Comparison of ENCODE assay signal across 25 cellular contexts in the genomic region with DNA sequence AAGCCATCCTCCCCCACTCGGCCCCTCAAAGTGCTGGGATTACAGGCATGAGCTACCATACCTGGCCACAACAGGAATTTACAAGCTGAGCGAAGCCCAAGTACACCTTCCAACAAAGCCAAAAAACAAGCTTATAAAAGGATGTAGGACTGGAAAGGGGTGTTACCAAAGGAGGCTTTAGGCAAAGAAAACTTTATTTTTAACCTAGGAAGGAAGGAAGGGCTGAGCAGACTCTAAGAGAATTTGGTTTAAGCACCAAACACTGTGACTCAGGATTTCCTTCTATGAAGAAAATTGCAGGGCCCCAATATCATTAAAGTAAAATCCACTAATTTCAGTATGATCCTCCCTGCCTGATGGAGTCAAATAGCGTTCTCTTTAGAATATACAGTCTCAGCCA. TPM values are rescaled to one million over a fixed set of nuclear protein-coding genes. Genes with fewer than 3 reads are reported as not detected.
DNase-seq lines count a peak whose midpoint lies in the region; ATAC-seq and TF ChIP-seq lines count a peak whose summit lies in the region.
"Had no signal": no experiment of that assay in that cellular context is flagged by ENCODE, and none has a peak within 500 bp of the region (broad histone marks: within the 10 kb centered on the region; RNA-seq: fewer than 3 reads in every experiment).

No MANE protein-coding gene starts in this region.

- H3K36me3 Mint-ChIP-seq in natural killer cell treated with Interleukin-12 subunit alpha and Interleukin-12 subunit beta and Interleukin-15 and Interleukin-18, amount 100 ng/mL, for 72 hours, result no peaks in the 10 kb centered on the region
- H3K36me3 Mint-ChIP-seq: IgD-negative memory B cell had no signal

- H3K4me1 ChIP-seq in ascending aorta, result peaks cover 0 to 20% of the 10 kb centered on the region in 2 donors
- peaks cover 7% of the 10 kb centered on the region for H3K4me1 ChIP-seq in right cardiac atrium (ENCODE audit: control insufficient read depth, insufficient read depth, low read length)
- H3K4me1 ChIP-seq in vagina, result peaks cover 28% of the 10 kb centered on the region

- H3K9me3 ChIP-seq in ascending aorta (no peaks in the 10 kb centered on the region), right cardiac atrium (ENCODE audit: control insufficient read depth, low read length) (no peaks in the 10 kb centered on the region), vagina (no peaks in the 10 kb centered on the region)
- H3K9me3 ChIP-seq: thyroid gland had no signal

- H3K4me3 Mint-ChIP-seq in natural killer cell treated with Interleukin-12 subunit alpha and Interleukin-12 subunit beta and Interleukin-15 and Interleukin-18, amount 100 ng/mL, for 72 hours, result no peak overlapping the region
- H3K4me3 Mint-ChIP-seq: IgD-negative memory B cell; memory B cell; nephron; stimulated activated effector memory CD8-positive, alpha-beta T cell treated with anti-CD3 and anti-CD28 coated beads, Interleukin-12 subunit alpha, Interleukin-12 subunit beta, amount 100 ng/mL, for 72 hours had no signal

- H3K27ac ChIP-seq in ascending aorta, result peak overlapping the region; percentile 19 to 61
- peak overlapping the region; percentile 78 for H3K27ac ChIP-seq in right cardiac atrium (ENCODE audit: low read length)
- peak overlapping the region; percentile 24 for H3K27ac ChIP-seq in vagina
- H3K27ac ChIP-seq: HL-60, RWPE1 had no signal

- TF ChIP-seq POLR2A in vagina (IDR thresholded peaks at IDR 0.05), result no peak

- H3K4me3 ChIP-seq in ascending aorta (no peak overlapping the region), right cardiac atrium (ENCODE audit: low read length) (no peak overlapping the region), vagina (no peak overlapping the region)
- H3K4me3 ChIP-seq: thyroid gland had no signal

- TF ChIP-seq CTCF in ascending aorta (IDR thresholded peaks at IDR 0.05) (no peak), vagina (IDR thresholded peaks at IDR 0.05) (no peak)

- H3K9me3 Mint-ChIP-seq in natural killer cell treated with Interleukin-12 subunit alpha and Interleukin-12 subunit beta and Interleukin-15 and Interleukin-18, amount 100 ng/mL, for 72 hours, result no peaks in the 10 kb centered on the region
- H3K9me3 Mint-ChIP-seq: IgD-negative memory B cell; memory B cell; nephron; stimulated activated effector memory CD8-positive, alpha-beta T cell treated with anti-CD3 and anti-CD28 coated beads, Interleukin-12 subunit alpha, Interleukin-12 subunit beta, amount 100 ng/mL, for 72 hours had no signal

- ATAC-seq in Right ventricle myocardium superior (ENCODE audit: poor library complexity), result peak; percentile 9
- peak in 1 of 2 donors; percentile 82 for ATAC-seq in right cardiac atrium
- ATAC-seq in natural killer cell treated with Interleukin-12 subunit alpha and Interleukin-12 subunit beta and Interleukin-15 and Interleukin-18, amount 100 ng/mL, for 72 hours, result no peak
- no peak for ATAC-seq in GM21737 (IDR thresholded peaks at IDR 0.05; ENCODE audit: unreplicated experiment)
- ATAC-seq: stimulated activated effector memory CD8-positive, alpha-beta T cell treated with anti-CD3 and anti-CD28 coated beads, Interleukin-12 subunit alpha, Interleukin-12 subunit beta, amount 100 ng/mL, for 72 hours had no signal

- H3K27ac Mint-ChIP-seq in natural killer cell treated with Interleukin-12 subunit alpha and Interleukin-12 subunit beta and Interleukin-15 and Interleukin-18, amount 100 ng/mL, for 72 hours, result no peak overlapping the region
- H3K27ac Mint-ChIP-seq: IgD-negative memory B cell; memory B cell; nephron; stimulated activated effector memory CD8-positive, alpha-beta T cell treated with anti-CD3 and anti-CD28 coated beads, Interleukin-12 subunit alpha, Interleukin-12 subunit beta, amount 100 ng/mL, for 72 hours had no signal

- DNase-seq in Right ventricle myocardium superior (no peak), cardiac septum (ENCODE audit: low spot score) (no peak), ascending aorta (ENCODE audit: low spot score in 2 of 2) (no peak), right cardiac atrium (no peak), vagina (ENCODE audit: extremely low spot score in 2 of 2) (no peak), T-helper 2 cell (no peak)
- DNase-seq in natural killer cell treated with Interleukin-12 subunit alpha and Interleukin-12 subunit beta and Interleukin-15 and Interleukin-18, amount 100 ng/mL, for 72 hours (ENCODE audit: low spot score), result no peak
- DNase-seq: ACHN; activated CD4-positive, alpha-beta T cell treated with anti-CD3 and anti-CD28 coated beads, Interleukin-2, amount 50 U/mL, for 48 hours; activated T-cell treated with anti-CD3 and anti-CD28 coated beads, Interleukin-2, amount 50 U/mL, for 48 hours; effector memory CD4-positive, alpha-beta T cell; EL; hippocampal formation; islet precursor cell; NCI-H1930; NCI-H446 treated with DMSO at 0.1 percent for 48 hours; NK-92 treated with Interleukin-12 subunit alpha and Interleukin-12 subunit beta, amount 100 ng/mL, for 24 hours; thyroid gland had no signal

- H3K36me3 ChIP-seq in ascending aorta (peaks cover 5 to 14% of the 10 kb centered on the region in 2 donors), vagina (no peaks in the 10 kb centered on the region)
- H3K36me3 ChIP-seq: thyroid gland had no signal

- no peaks in the 10 kb centered on the region for H3K27me3 ChIP-seq in ascending aorta
- no peaks in the 10 kb centered on the region for H3K27me3 ChIP-seq in right cardiac atrium (ENCODE audit: control insufficient read depth, insufficient read depth)
- H3K27me3 ChIP-seq in vagina, result no peaks in the 10 kb centered on the region
- H3K27me3 ChIP-seq: thyroid gland had no signal

- WGBS in right cardiac atrium, result 57% methylated on average over 3 of the region's 3 CpGs

- intact Hi-C loops in Right ventricle myocardium superior (cut with DNase I) (no loop called here), cardiac septum (cut with DNase I) (no loop called here), ascending aorta (cut with DNase I) (no loop called here), right cardiac atrium (cut with DNase I) (no loop called here), vagina (cut with DNase I) (no loop called here)

- peaks cover 23 to 25% of the 10 kb centered on the region in 2 donors for H3K4me1 Mint-ChIP-seq in natural killer cell treated with Interleukin-12 subunit alpha and Interleukin-12 subunit beta and Interleukin-15 and Interleukin-18, amount 100 ng/mL, for 72 hours (ENCODE audit: low read depth in 2 of 2)

- H3K27me3 Mint-ChIP-seq in natural killer cell treated with Interleukin-12 subunit alpha and Interleukin-12 subunit beta and Interleukin-15 and Interleukin-18, amount 100 ng/mL, for 72 hours, result no peaks in the 10 kb centered on the region
- H3K27me3 Mint-ChIP-seq: IgD-negative memory B cell, memory B cell had no signal

RNA-seq across cellular contexts. Expression of a gene that starts 12.1 kb away (rescaled TPM):
- 96.1 TPM for total RNA-seq in Right ventricle myocardium superior
- total RNA-seq in cardiac septum, result 132 TPM
- total RNA-seq in ascending aorta, result 111 TPM
- total RNA-seq in right cardiac atrium, result 100 to 1,000 TPM in 1 of 4 donors, 10 to 100 TPM in 3; 84.9 to 121 (median 93.3) TPM
- polyA plus RNA-seq in right cardiac atrium, result 50.6 TPM
- 82.0 TPM for total RNA-seq in vagina
- 100 to 1,000 TPM in 1 of 2 donors, 10 to 100 TPM in 1; 69.8 to 200 TPM for total RNA-seq in natural killer cell treated with Interleukin-12 subunit alpha and Interleukin-12 subunit beta and Interleukin-15 and Interleukin-18, amount 100 ng/mL, for 72 hours

Comparison
In these comparisons a context has a peak if more than half of its experiments do, and no peak if none do; other contexts are left out.
1. H3K27ac ChIP-seq: peak in every context shown above with its lines; median percentile 78 in right cardiac atrium; 40 in ascending aorta; 24 in vagina.